In genomic region chr10:125592897-125593296, GRCh38 we compare ENCODE assay signal across 23 cellular contexts.
"Had no signal": no experiment of that assay in that cellular context is flagged by ENCODE, and none has a peak within 500 bp of the region (broad histone marks: within the 10 kb centered on the region; RNA-seq: fewer than 3 reads in every experiment).

No MANE protein-coding gene starts in this region.

- H3K9me3 ChIP-seq: colonic mucosa, upper lobe of right lung had no signal

- H3K4me1 ChIP-seq: colonic mucosa, spleen, suprapubic skin, tibial artery, upper lobe of right lung had no signal

- H3K27ac Mint-ChIP-seq: activated CD4-positive, alpha-beta T cell treated with anti-CD3 and anti-CD28 coated beads for 36 hours; activated naive CD8-positive, alpha-beta T cell; naive thymus-derived CD8-positive, alpha-beta T cell; T-helper 17 cell had no signal

- H3K36me3 ChIP-seq: colonic mucosa, spleen, suprapubic skin, tibial artery, upper lobe of right lung had no signal

- H3K4me3 Mint-ChIP-seq: activated CD4-positive, alpha-beta T cell treated with anti-CD3 and anti-CD28 coated beads for 36 hours; activated naive CD8-positive, alpha-beta T cell; naive thymus-derived CD8-positive, alpha-beta T cell; neural crest cell; T-helper 17 cell had no signal

- H3K4me3 ChIP-seq: colonic mucosa, spleen, suprapubic skin, tibial artery, upper lobe of right lung had no signal

- DNase-seq: activated CD4-positive, alpha-beta T cell treated with anti-CD3 and anti-CD28 coated beads for 36 hours; activated CD4-positive, alpha-beta T cell treated with anti-CD3 and anti-CD28 coated beads, Interleukin-2, amount 50 U/mL, for 4 hours; activated CD4-positive, CD25-positive, alpha-beta regulatory T cell; activated effector memory CD4-positive, alpha-beta T cell treated with Interleukin-2 at 50 U/mL for 16 hours; activated naive CD4-positive, alpha-beta T cell treated with Interleukin-2 at 50 U/mL for 16 hours; activated T-cell treated with anti-CD3 and anti-CD28 coated beads for 4 hours; anterior cingulate cortex; colonic mucosa; effector memory CD4-positive, alpha-beta T cell; glutamatergic neuron; left cardiac atrium; midbrain; naive thymus-derived CD8-positive, alpha-beta T cell; occipital lobe; right cardiac atrium; spleen; stimulated activated naive CD4-positive, alpha-beta T cell; T-helper 17 cell; tibial artery; upper lobe of right lung had no signal

- H3K27me3 ChIP-seq: colonic mucosa, tibial artery, upper lobe of right lung had no signal

- H3K27ac ChIP-seq: colonic mucosa, spleen, suprapubic skin, tibial artery, upper lobe of right lung had no signal

- ATAC-seq: activated CD4-positive, alpha-beta T cell treated with anti-CD3 and anti-CD28 coated beads for 36 hours; left cardiac atrium; naive thymus-derived CD8-positive, alpha-beta T cell; right cardiac atrium; T-helper 17 cell; upper lobe of right lung had no signal

- H3K4me1 Mint-ChIP-seq: activated CD4-positive, alpha-beta T cell treated with anti-CD3 and anti-CD28 coated beads for 36 hours; naive thymus-derived CD8-positive, alpha-beta T cell; neural crest cell; T-helper 17 cell had no signal
